Comparison of ENCODE assay signal across 16 cellular contexts in genomic region chr9:120914410-120914809, GRCh38. TPM values are rescaled to one million over a fixed set of nuclear protein-coding genes. Genes with fewer than 3 reads are reported as not detected.
A peak's percentile ranks its signal among the peaks of the same experiment; 100 is the strongest.
DNase-seq lines count a peak whose midpoint lies in the region; ATAC-seq and TF ChIP-seq lines count a peak whose summit lies in the region.
"Had no signal": no experiment of that assay in that cellular context is flagged by ENCODE, and none has a peak within 500 bp of the region (broad histone marks: within the 10 kb centered on the region; RNA-seq: fewer than 3 reads in every experiment).

No MANE protein-coding gene starts in this region.

- peak overlapping the region; percentile 63 to 98 for H3K27ac ChIP-seq in ascending aorta
- H3K27ac ChIP-seq in aorta (ENCODE audit: low read depth in 1 of 2, low read length in 2 of 2) = peak overlapping the region; percentile 45 to 47

- H3K4me1 ChIP-seq in ascending aorta (peaks cover 28 to 45% of the 10 kb centered on the region in 2 donors), aorta (ENCODE audit: control insufficient read depth in 1 of 2, insufficient read depth in 2 of 2, low read length in 2 of 2) (peaks cover 3 to 4% of the 10 kb centered on the region in 2 donors)

- H3K36me3 ChIP-seq in ascending aorta (peaks cover 27 to 33% of the 10 kb centered on the region in 2 donors), aorta (ENCODE audit: control insufficient read depth in 1 of 2, insufficient read depth in 2 of 2, low read length in 1 of 2) (peaks cover 0 to 2% of the 10 kb centered on the region in 2 donors)

- peaks cover 39% of the 10 kb centered on the region for H3K36me3 Mint-ChIP-seq in natural killer cell treated with Interleukin-12 subunit alpha and Interleukin-12 subunit beta and Interleukin-15 and Interleukin-18, amount 100 ng/mL, for 72 hours
- no peaks in the 10 kb centered on the region for H3K36me3 Mint-ChIP-seq in natural killer cell

- no peak for DNase-seq in natural killer cell treated with Interleukin-12 subunit alpha and Interleukin-12 subunit beta and Interleukin-15 and Interleukin-18, amount 100 ng/mL, for 72 hours (ENCODE audit: low spot score)
- DNase-seq in natural killer cell (no peak), ascending aorta (ENCODE audit: low spot score in 2 of 2) (peak; percentile 65 to 83), kidney glomerular epithelial cell (lab: John Stamatoyannopoulos, UW) (peak; percentile 6), aorta (peak; percentile 76 to 85), dedifferentiated amniotic fluid mesenchymal stem cell (ENCODE audit: extremely low spot score) (no peak)
- DNase-seq: AML-193; cerebellar nuclear complex; DMS79; NCI-H1694 treated with DMSO at 0.1 percent for 48 hours; NCI-H774; stimulated activated CD8-positive, alpha-beta memory T cell treated with anti-CD3 and anti-CD28 coated beads, Interleukin-4, amount 100 ng/mL, for 48 hours had no signal

- H3K27ac Mint-ChIP-seq in natural killer cell treated with Interleukin-12 subunit alpha and Interleukin-12 subunit beta and Interleukin-15 and Interleukin-18, amount 100 ng/mL, for 72 hours = peak overlapping the region; percentile 62 to 98
- H3K27ac Mint-ChIP-seq in natural killer cell = no peak overlapping the region
- H3K27ac Mint-ChIP-seq: mesothelial cell of epicardium, progenitor cell of endocrine pancreas had no signal

- H3K9me3 Mint-ChIP-seq in natural killer cell treated with Interleukin-12 subunit alpha and Interleukin-12 subunit beta and Interleukin-15 and Interleukin-18, amount 100 ng/mL, for 72 hours = no peaks in the 10 kb centered on the region
- no peaks in the 10 kb centered on the region for H3K9me3 Mint-ChIP-seq in natural killer cell

- H3K27me3 Mint-ChIP-seq in natural killer cell treated with Interleukin-12 subunit alpha and Interleukin-12 subunit beta and Interleukin-15 and Interleukin-18, amount 100 ng/mL, for 72 hours = no peaks in the 10 kb centered on the region
- no peaks in the 10 kb centered on the region for H3K27me3 Mint-ChIP-seq in natural killer cell (ENCODE audit: low read depth in 2 of 2)
- H3K27me3 Mint-ChIP-seq: progenitor cell of endocrine pancreas had no signal

- H3K27me3 ChIP-seq in ascending aorta (no peaks in the 10 kb centered on the region), aorta (ENCODE audit: control insufficient read depth in 1 of 2, insufficient read depth in 2 of 2, low read length in 1 of 2) (no peaks in the 10 kb centered on the region)

- H3K4me3 ChIP-seq in ascending aorta = no peak overlapping the region
- no peak overlapping the region for H3K4me3 ChIP-seq in aorta (ENCODE audit: low read length in 2 of 2)

- H3K4me1 Mint-ChIP-seq in natural killer cell treated with Interleukin-12 subunit alpha and Interleukin-12 subunit beta and Interleukin-15 and Interleukin-18, amount 100 ng/mL, for 72 hours (ENCODE audit: low read depth in 2 of 2) = peaks cover 64 to 72% of the 10 kb centered on the region in 2 donors
- peaks cover 14 to 25% of the 10 kb centered on the region in 2 donors for H3K4me1 Mint-ChIP-seq in natural killer cell

- intact Hi-C loops in natural killer cell (cut with micrococcal nuclease) (no loop called here), ascending aorta (cut with DNase I) (loop anchor here (2.0 kb wide), 1 partner anchor 20 kb away; no protein-coding TSS in a partner anchor), aorta (cut with DNase I) (no loop called here)

- no peak for ATAC-seq in natural killer cell treated with Interleukin-12 subunit alpha and Interleukin-12 subunit beta and Interleukin-15 and Interleukin-18, amount 100 ng/mL, for 72 hours
- ATAC-seq in natural killer cell (no peak), aorta (ENCODE audit: low FRiP score) (peak; percentile 58), HG02623 (IDR thresholded peaks at IDR 0.05; ENCODE audit: unreplicated experiment) (no peak)
- no peak for ATAC-seq in activated CD4-positive, CD25-positive, alpha-beta regulatory T cell treated with anti-CD3 and anti-CD28 coated beads, Interleukin-2, amount 50 U/mL, for 24 hours

- TF ChIP-seq CTCF in natural killer cell (IDR thresholded peaks at IDR 0.05) (no peak), ascending aorta (IDR thresholded peaks at IDR 0.05) (no peak)

- H3K4me3 Mint-ChIP-seq in natural killer cell treated with Interleukin-12 subunit alpha and Interleukin-12 subunit beta and Interleukin-15 and Interleukin-18, amount 100 ng/mL, for 72 hours = no peak overlapping the region
- H3K4me3 Mint-ChIP-seq in natural killer cell = no peak overlapping the region
- H3K4me3 Mint-ChIP-seq: mesothelial cell of epicardium had no signal

- H3K9me3 ChIP-seq in ascending aorta (no peaks in the 10 kb centered on the region), aorta (ENCODE audit: control insufficient read depth, low read length) (peaks cover 2% of the 10 kb centered on the region)

- 8 to 10% methylated on average over 4 of the region's 4 CpGs for WGBS in aorta, 2 donors

RNA-seq across cellular contexts. Expression of gene TRAF1, which starts 12.2 kb away (rescaled TPM):
- total RNA-seq in natural killer cell treated with Interleukin-12 subunit alpha and Interleukin-12 subunit beta and Interleukin-15 and Interleukin-18, amount 100 ng/mL, for 72 hours = 100 to 1,000 TPM; 145 to 375 TPM
- 10 to 100 TPM; 23.4 to 33.9 (median 30.5) TPM for total RNA-seq in natural killer cell
- total RNA-seq in ascending aorta = 16.7 TPM
- 10 to 100 TPM; 19.8 to 25.7 TPM for total RNA-seq in aorta
- polyA plus RNA-seq in aorta = 10 to 100 TPM; 10.5 to 43.3 TPM

RNA-seq across cellular contexts. Expression of gene PHF19, which starts 37.4 kb away (rescaled TPM):
- total RNA-seq in natural killer cell treated with Interleukin-12 subunit alpha and Interleukin-12 subunit beta and Interleukin-15 and Interleukin-18, amount 100 ng/mL, for 72 hours = 100 to 1,000 TPM in 1 of 2 donors, 10 to 100 TPM in 1; 97.4 to 177 TPM
- 10 to 100 TPM; 34.1 to 54.0 (median 47.8) TPM for total RNA-seq in natural killer cell
- total RNA-seq in ascending aorta = 33.0 TPM
- total RNA-seq in aorta = 10 to 100 TPM; 40.1 to 62.3 TPM
- 10 to 100 TPM; 25.9 to 66.7 TPM for polyA plus RNA-seq in aorta

Comparison
In these comparisons a context has a peak if more than half of its experiments do, and no peak if none do; other contexts are left out.
1. H3K27ac Mint-ChIP-seq: peak in natural killer cell treated with Interleukin-12 subunit alpha and Interleukin-12 subunit beta and Interleukin-15 and Interleukin-18, amount 100 ng/mL, for 72 hours (2 of 2); none in natural killer cell (0 of 2).
2. DNase-seq: peak in ascending aorta (2 of 2), kidney glomerular epithelial cell (single experiment) and aorta (2 of 2); none in natural killer cell treated with Interleukin-12 subunit alpha and Interleukin-12 subunit beta and Interleukin-15 and Interleukin-18, amount 100 ng/mL, for 72 hours (single experiment), natural killer cell (single experiment) and dedifferentiated amniotic fluid mesenchymal stem cell (single experiment).